1 cellular context compared by ENCODE assay signal in the genomic region with DNA sequence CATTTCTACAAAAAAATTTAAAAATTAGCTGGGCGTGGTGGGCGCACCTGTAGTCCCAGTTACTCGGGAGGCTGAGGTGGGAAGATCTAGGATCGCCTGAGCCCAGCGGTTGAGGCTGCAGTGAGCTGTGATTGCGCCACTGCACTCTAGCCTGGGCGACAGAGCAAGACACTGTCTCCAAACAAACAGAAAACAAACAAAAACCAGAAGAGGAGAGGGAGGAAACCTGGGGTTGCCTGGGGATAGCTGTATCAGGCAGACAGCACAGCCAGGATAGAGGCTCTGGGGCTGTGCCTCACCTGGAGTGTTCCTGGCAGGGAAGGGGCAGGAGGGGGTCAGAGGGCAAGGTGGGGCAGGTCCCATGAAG.
A peak's percentile ranks its signal among the peaks of the same experiment; 100 is the strongest.
TF ChIP-seq lines count a peak whose summit lies in the region.

No MANE protein-coding gene starts in this region.

TF ChIP-seq in HepG2, 621 proteins besides CTCF, POLR2A, EP300 and RAD21 (continued from another document and continues in another):
- TF ChIP-seq CERS6 (CRISPR knock-in tag; IDR thresholded peaks at IDR 0.05), result no peak
- peak; percentile 47; the same call in 1 of the 2 replicates for TF ChIP-seq HMG20B (CRISPR knock-in tag; conservative IDR thresholded peaks at IDR 0.05)
- no peak for TF ChIP-seq NFATC3 (CRISPR knock-in tag; IDR thresholded peaks at IDR 0.05)
- no peak for TF ChIP-seq DZIP1 (CRISPR knock-in tag; IDR thresholded peaks at IDR 0.05)
- TF ChIP-seq ZNF136 (CRISPR knock-in tag; IDR thresholded peaks at IDR 0.05; ENCODE audit: low read depth), result no peak
- no peak for TF ChIP-seq KLF9 (CRISPR knock-in tag; IDR thresholded peaks at IDR 0.05; ENCODE audit: low read depth)
- no peak for TF ChIP-seq ZNF44 (CRISPR knock-in tag; IDR thresholded peaks at IDR 0.05)
- no peak for TF ChIP-seq TARDBP (CRISPR knock-in tag; IDR thresholded peaks at IDR 0.05)
- no peak for TF ChIP-seq ZNF34 (CRISPR knock-in tag; IDR thresholded peaks at IDR 0.05; ENCODE audit: borderline replicate concordance)
- TF ChIP-seq PHF8 (CRISPR knock-in tag; IDR thresholded peaks at IDR 0.05), result no peak; the same call in 1 of the 2 replicates
- TF ChIP-seq ZNF280D (CRISPR knock-in tag; IDR thresholded peaks at IDR 0.05), result peak; percentile 88
- no peak for TF ChIP-seq ZNF569 (CRISPR knock-in tag; IDR thresholded peaks at IDR 0.05; ENCODE audit: borderline replicate concordance)
- no peak for TF ChIP-seq CBFB (CRISPR knock-in tag; IDR thresholded peaks at IDR 0.05)
- TF ChIP-seq RBM22 (optimal IDR thresholded peaks at IDR 0.05; ENCODE audit: low read length), result no peak
- no peak for TF ChIP-seq REL (CRISPR knock-in tag; conservative IDR thresholded peaks at IDR 0.05)
- TF ChIP-seq FOXC1 (CRISPR knock-in tag; IDR thresholded peaks at IDR 0.05; ENCODE audit: borderline replicate concordance), result no peak
- no peak for TF ChIP-seq ZFAT (CRISPR knock-in tag; conservative IDR thresholded peaks at IDR 0.05)
- TF ChIP-seq RFXANK (CRISPR knock-in tag; IDR thresholded peaks at IDR 0.05), result no peak
- peak; percentile 85; the same call in 1 of the 2 replicates for TF ChIP-seq NR2C2 (CRISPR knock-in tag; IDR thresholded peaks at IDR 0.05; ENCODE audit: borderline replicate concordance)
- TF ChIP-seq, protein P1, sequence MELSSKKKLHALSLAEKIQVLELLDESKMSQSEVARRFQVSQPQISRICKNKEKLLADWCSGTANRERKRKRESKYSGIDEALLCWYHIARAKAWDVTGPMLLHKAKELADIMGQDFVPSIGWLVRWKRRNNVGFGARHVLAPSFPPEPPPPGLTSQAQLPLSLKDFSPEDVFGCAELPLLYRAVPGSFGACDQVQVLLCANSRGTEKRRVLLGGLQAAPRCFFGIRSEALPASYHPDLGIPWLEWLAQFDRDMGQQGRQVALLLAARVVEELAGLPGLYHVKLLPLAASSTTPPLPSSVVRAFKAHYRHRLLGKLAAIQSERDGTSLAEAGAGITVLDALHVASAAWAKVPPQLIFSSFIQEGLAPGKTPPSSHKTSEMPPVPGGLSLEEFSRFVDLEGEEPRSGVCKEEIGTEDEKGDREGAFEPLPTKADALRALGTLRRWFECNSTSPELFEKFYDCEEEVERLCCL (CRISPR knock-in tag; IDR thresholded peaks at IDR 0.05; ENCODE audit: borderline replicate concordance), result no peak
- TF ChIP-seq IRF2 (CRISPR knock-in tag; IDR thresholded peaks at IDR 0.05), result no peak; the same call in 1 of the 2 replicates
- 0 out of 2 replicates have a peak, but pooled peaks have one; percentile 28 for TF ChIP-seq THAP9 (CRISPR knock-in tag; IDR thresholded peaks at IDR 0.05; ENCODE audit: borderline replicate concordance)
- no peak for TF ChIP-seq GTF3A (CRISPR knock-in tag; conservative IDR thresholded peaks at IDR 0.05)
- 0 out of 2 replicates have a peak, but pooled peaks have one; percentile 9 for TF ChIP-seq GABPB1 (CRISPR knock-in tag; IDR thresholded peaks at IDR 0.05)
- TF ChIP-seq ZNF724P (CRISPR knock-in tag; IDR thresholded peaks at IDR 0.05; ENCODE audit: borderline replicate concordance), result no peak
- TF ChIP-seq, protein P2, sequence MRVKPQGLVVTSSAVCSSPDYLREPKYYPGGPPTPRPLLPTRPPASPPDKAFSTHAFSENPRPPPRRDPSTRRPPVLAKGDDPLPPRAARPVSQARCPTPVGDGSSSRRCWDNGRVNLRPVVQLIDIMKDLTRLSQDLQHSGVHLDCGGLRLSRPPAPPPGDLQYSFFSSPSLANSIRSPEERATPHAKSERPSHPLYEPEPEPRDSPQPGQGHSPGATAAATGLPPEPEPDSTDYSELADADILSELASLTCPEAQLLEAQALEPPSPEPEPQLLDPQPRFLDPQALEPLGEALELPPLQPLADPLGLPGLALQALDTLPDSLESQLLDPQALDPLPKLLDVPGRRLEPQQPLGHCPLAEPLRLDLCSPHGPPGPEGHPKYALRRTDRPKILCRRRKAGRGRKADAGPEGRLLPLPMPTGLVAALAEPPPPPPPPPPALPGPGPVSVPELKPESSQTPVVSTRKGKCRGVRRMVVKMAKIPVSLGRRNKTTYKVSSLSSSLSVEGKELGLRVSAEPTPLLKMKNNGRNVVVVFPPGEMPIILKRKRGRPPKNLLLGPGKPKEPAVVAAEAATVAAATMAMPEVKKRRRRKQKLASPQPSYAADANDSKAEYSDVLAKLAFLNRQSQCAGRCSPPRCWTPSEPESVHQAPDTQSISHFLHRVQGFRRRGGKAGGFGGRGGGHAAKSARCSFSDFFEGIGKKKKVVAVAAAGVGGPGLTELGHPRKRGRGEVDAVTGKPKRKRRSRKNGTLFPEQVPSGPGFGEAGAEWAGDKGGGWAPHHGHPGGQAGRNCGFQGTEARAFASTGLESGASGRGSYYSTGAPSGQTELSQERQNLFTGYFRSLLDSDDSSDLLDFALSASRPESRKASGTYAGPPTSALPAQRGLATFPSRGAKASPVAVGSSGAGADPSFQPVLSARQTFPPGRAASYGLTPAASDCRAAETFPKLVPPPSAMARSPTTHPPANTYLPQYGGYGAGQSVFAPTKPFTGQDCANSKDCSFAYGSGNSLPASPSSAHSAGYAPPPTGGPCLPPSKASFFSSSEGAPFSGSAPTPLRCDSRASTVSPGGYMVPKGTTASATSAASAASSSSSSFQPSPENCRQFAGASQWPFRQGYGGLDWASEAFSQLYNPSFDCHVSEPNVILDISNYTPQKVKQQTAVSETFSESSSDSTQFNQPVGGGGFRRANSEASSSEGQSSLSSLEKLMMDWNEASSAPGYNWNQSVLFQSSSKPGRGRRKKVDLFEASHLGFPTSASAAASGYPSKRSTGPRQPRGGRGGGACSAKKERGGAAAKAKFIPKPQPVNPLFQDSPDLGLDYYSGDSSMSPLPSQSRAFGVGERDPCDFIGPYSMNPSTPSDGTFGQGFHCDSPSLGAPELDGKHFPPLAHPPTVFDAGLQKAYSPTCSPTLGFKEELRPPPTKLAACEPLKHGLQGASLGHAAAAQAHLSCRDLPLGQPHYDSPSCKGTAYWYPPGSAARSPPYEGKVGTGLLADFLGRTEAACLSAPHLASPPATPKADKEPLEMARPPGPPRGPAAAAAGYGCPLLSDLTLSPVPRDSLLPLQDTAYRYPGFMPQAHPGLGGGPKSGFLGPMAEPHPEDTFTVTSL (CRISPR knock-in tag; IDR thresholded peaks at IDR 0.05; ENCODE audit: borderline replicate concordance), result no peak
- TF ChIP-seq ZNF768 (CRISPR knock-in tag; IDR thresholded peaks at IDR 0.05), result no peak
- TF ChIP-seq, protein P3, sequence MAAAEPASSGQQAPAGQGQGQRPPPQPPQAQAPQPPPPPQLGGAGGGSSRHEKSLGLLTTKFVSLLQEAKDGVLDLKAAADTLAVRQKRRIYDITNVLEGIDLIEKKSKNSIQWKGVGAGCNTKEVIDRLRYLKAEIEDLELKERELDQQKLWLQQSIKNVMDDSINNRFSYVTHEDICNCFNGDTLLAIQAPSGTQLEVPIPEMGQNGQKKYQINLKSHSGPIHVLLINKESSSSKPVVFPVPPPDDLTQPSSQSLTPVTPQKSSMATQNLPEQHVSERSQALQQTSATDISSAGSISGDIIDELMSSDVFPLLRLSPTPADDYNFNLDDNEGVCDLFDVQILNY (CRISPR knock-in tag; conservative IDR thresholded peaks at IDR 0.05), result no peak
- no peak; the same call in 1 of the 2 replicates for TF ChIP-seq ZNF230 (CRISPR knock-in tag; IDR thresholded peaks at IDR 0.05)
- TF ChIP-seq SMC3 (IDR thresholded peaks at IDR 0.05; ENCODE audit: low read length), result no peak
- TF ChIP-seq, protein P4, sequence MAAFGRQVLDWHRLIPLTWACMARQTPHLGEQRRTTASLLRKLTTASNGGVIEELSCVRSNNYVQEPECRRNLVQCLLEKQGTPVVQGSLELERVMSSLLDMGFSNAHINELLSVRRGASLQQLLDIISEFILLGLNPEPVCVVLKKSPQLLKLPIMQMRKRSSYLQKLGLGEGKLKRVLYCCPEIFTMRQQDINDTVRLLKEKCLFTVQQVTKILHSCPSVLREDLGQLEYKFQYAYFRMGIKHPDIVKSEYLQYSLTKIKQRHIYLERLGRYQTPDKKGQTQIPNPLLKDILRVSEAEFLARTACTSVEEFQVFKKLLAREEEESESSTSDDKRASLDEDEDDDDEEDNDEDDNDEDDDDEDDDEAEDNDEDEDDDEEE (CRISPR knock-in tag; IDR thresholded peaks at IDR 0.05), result no peak
- TF ChIP-seq HOXD1 (CRISPR knock-in tag; IDR thresholded peaks at IDR 0.05), result no peak
- no peak for TF ChIP-seq ZNF816 (CRISPR knock-in tag; IDR thresholded peaks at IDR 0.05; ENCODE audit: borderline replicate concordance)
- TF ChIP-seq ZNF780A (CRISPR knock-in tag; IDR thresholded peaks at IDR 0.05), result no peak
- TF ChIP-seq CC2D1A (CRISPR knock-in tag; IDR thresholded peaks at IDR 0.05), result no peak
- TF ChIP-seq, protein P5, sequence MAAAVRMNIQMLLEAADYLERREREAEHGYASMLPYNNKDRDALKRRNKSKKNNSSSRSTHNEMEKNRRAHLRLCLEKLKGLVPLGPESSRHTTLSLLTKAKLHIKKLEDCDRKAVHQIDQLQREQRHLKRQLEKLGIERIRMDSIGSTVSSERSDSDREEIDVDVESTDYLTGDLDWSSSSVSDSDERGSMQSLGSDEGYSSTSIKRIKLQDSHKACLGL (CRISPR knock-in tag; IDR thresholded peaks at IDR 0.05), result no peak
- TF ChIP-seq HMG20A (CRISPR knock-in tag; IDR thresholded peaks at IDR 0.05; ENCODE audit: borderline replicate concordance), result peak; percentile 31; the same call in 1 of the 2 replicates
- TF ChIP-seq, protein P6, sequence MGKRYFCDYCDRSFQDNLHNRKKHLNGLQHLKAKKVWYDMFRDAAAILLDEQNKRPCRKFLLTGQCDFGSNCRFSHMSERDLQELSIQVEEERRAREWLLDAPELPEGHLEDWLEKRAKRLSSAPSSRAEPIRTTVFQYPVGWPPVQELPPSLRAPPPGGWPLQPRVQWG (CRISPR knock-in tag; IDR thresholded peaks at IDR 0.05; ENCODE audit: borderline replicate concordance, low read depth), result no peak
- TF ChIP-seq GATA4 (IDR thresholded peaks at IDR 0.05; ENCODE audit: borderline replicate concordance, low read depth), result no peak
- peak; percentile 62; the same call in 1 of the 2 replicates for TF ChIP-seq BCL6 (CRISPR knock-in tag; IDR thresholded peaks at IDR 0.05)
- TF ChIP-seq ZNF30 (CRISPR knock-in tag; IDR thresholded peaks at IDR 0.05), result no peak
